15 cellular contexts compared by ENCODE assay signal in the genomic region with DNA sequence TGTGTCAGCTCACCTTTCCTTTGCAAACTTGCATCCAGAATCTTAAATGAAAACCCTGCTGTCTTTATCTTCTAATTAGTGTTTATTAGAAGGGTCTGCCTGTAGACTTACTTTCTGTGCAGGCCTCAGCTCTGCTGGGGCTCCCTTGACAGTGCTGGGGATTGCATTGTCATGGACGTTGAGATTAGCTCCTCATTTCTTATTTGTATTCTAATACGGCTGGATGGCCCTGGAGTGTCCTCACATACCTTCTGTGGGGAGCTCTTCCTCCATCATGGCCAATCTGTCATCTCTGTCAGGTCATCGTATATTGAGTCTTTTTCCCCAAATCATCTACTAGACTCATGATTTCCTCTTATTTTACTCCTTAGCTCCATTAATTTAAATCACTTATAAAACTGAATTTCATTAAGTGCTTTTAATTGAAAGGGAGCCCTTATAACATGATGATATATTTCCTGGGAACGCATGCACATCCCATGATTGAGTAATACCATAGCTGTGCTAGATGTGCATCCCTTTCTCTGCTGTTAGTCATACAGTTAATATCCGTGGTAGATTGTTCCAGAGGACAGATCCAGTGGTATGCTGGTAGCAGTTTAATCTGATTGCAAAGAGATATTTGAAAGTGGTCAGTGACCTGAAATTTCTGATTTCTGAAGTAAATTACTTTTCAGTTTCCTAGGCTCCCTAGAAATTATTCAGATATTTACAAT.
A peak's percentile ranks its signal among the peaks of the same experiment; 100 is the strongest.
DNase-seq lines count a peak whose midpoint lies in the region; ATAC-seq and TF ChIP-seq lines count a peak whose summit lies in the region.
"Had no signal": no experiment of that assay in that cellular context is flagged by ENCODE, and none has a peak within 500 bp of the region (broad histone marks: within the 10 kb centered on the region; RNA-seq: fewer than 3 reads in every experiment).

No MANE protein-coding gene starts in this region.

- DNase-seq in GM03348 (ENCODE audit: low spot score) = peak; percentile 60
- DNase-seq in RPMI7951 (ENCODE audit: low read depth) = peak; percentile 1
- peak; percentile 76 for DNase-seq in fibroblast of mammary gland (ENCODE audit: low read depth)
- DNase-seq in psoas muscle = no peak
- no peak for DNase-seq in upper lobe of right lung
- no peak for DNase-seq in HuH-7.5 (ENCODE audit: low spot score)
- DNase-seq in left ventricle myocardium superior = no peak
- DNase-seq in right lobe of liver = no peak
- DNase-seq: activated CD4-positive, alpha-beta T cell treated with anti-CD3 and anti-CD28 coated beads, Interleukin-2, amount 10 ng/mL, durations not matched to agents 24 days and 14 days; activated naive CD4-positive, alpha-beta T cell treated with Interleukin-2 at 50 U/mL for 16 hours; NCI-H1417 had no signal

- TF ChIP-seq CTCF in fibroblast of mammary gland (conservative IDR thresholded peaks at IDR 0.05; ENCODE audit: control insufficient read depth, insufficient read depth, low read depth, low read length) = no peak
- TF ChIP-seq CTCF in psoas muscle (IDR thresholded peaks at IDR 0.05) = no peak
- no peak for TF ChIP-seq CTCF in upper lobe of right lung (IDR thresholded peaks at IDR 0.05)
- no peak for TF ChIP-seq CTCF in right lobe of liver (IDR thresholded peaks at IDR 0.05)

- H3K4me1 ChIP-seq in psoas muscle = peaks cover 33% of the 10 kb centered on the region
- no peaks in the 10 kb centered on the region for H3K4me1 ChIP-seq in upper lobe of right lung
- no peaks in the 10 kb centered on the region for H3K4me1 ChIP-seq in right lobe of liver

- H3K27me3 ChIP-seq in psoas muscle (ENCODE audit: insufficient read depth in 3 of 3, low read length in 2 of 3) (no peaks in the 10 kb centered on the region), upper lobe of right lung (no peaks in the 10 kb centered on the region), right lobe of liver (no peaks in the 10 kb centered on the region)
- H3K27me3 ChIP-seq: BLaER1, hepatocyte had no signal

- TF ChIP-seq POLR2A in right lobe of liver (IDR thresholded peaks at IDR 0.05) = no peak

- no peak overlapping the region for H3K4me3 ChIP-seq in fibroblast of mammary gland (ENCODE audit: control insufficient read depth, low read depth, low read length)
- no peak overlapping the region for H3K4me3 ChIP-seq in psoas muscle
- H3K4me3 ChIP-seq in upper lobe of right lung = no peak overlapping the region
- H3K4me3 ChIP-seq in right lobe of liver = no peak overlapping the region
- H3K4me3 ChIP-seq: BLaER1, hepatocyte, smooth muscle cell had no signal

- ATAC-seq in psoas muscle = peak in 2 of 4 donors; percentile 42 to 45
- no peak for ATAC-seq in upper lobe of right lung
- no peak for ATAC-seq in left ventricle myocardium superior
- no peak for ATAC-seq in right lobe of liver
- ATAC-seq: esophagus mucosa had no signal

- WGBS in psoas muscle, 3 donors = 73 to 74% (median 73%) methylated on average over 5 of the region's 5 CpGs
- 86% methylated on average over 3 of the region's 5 CpGs for WGBS in right lobe of liver (ENCODE audit: insufficient coverage, low coverage, low lambda C conversion rate, missing lambda C conversion rate)

- H3K27ac ChIP-seq in psoas muscle (peak overlapping the region; percentile 48), upper lobe of right lung (no peak overlapping the region), right lobe of liver (no peak overlapping the region)
- H3K27ac ChIP-seq: BLaER1, hepatocyte had no signal

- H3K36me3 ChIP-seq in psoas muscle (ENCODE audit: insufficient read depth in 1 of 2, low read depth in 1 of 2) (peaks cover 4 to 25% of the 10 kb centered on the region in 2 donors), upper lobe of right lung (peaks cover 28% of the 10 kb centered on the region), right lobe of liver (peaks cover 0 to 8% (median 0%) of the 10 kb centered on the region in 4 donors)

- intact Hi-C loops in psoas muscle (cut with DNase I) = no loop called here
- intact Hi-C loops in upper lobe of right lung (cut with DNase I) = no loop called here
- intact Hi-C loops in left ventricle myocardium superior (cut with micrococcal nuclease) = no loop called here
- intact Hi-C loops in right lobe of liver (cut with DNase I) = no loop called here

- H3K9me3 ChIP-seq in psoas muscle (no peaks in the 10 kb centered on the region), upper lobe of right lung (no peaks in the 10 kb centered on the region), right lobe of liver (no peaks in the 10 kb centered on the region)
- H3K9me3 ChIP-seq: BLaER1 had no signal

Comparison
In these comparisons a context has a peak if more than half of its experiments do, and no peak if none do; other contexts are left out.
1. DNase-seq: peak in GM03348 (single experiment), RPMI7951 (single experiment) and fibroblast of mammary gland (single experiment); none in psoas muscle (0 of 2), upper lobe of right lung (single experiment), HuH-7.5 (single experiment), left ventricle myocardium superior (single experiment) and right lobe of liver (0 of 3).